ENCODE assay signal across 25 cellular contexts in the genomic region with DNA sequence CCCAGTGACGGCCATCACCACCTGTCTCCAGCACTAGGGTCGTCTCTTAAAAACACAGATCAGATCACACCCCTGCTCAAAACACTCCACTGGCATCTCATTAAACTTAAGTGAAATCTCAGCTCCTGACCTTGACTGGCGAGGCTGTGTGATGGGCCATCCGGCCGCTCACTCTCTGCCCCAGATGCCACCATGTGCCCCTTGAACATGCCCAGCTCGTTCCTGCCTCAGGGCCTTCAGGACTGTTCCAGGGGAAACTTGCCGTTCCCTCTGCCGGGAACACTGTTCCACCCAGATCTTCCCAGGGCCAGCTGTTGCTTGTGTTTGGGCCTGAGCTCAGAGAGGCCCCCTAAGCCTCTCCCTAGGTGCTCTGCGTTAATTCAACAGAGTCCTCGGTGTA.
"Had no signal": no experiment of that assay in that cellular context is flagged by ENCODE, and none has a peak within 500 bp of the region (broad histone marks: within the 10 kb centered on the region; RNA-seq: fewer than 3 reads in every experiment).

No MANE protein-coding gene starts in this region.

- H3K27me3 ChIP-seq: left lung, ovary, right atrium auricular region, stomach, testis, thyroid gland, transverse colon, upper lobe of left lung, vagina had no signal

- ATAC-seq: left colon; left lung; naive thymus-derived CD4-positive, alpha-beta T cell; sciatic nerve; stimulated activated naive CD8-positive, alpha-beta T cell treated with anti-CD3 and anti-CD28 coated beads, Interleukin-15, Interleukin-2, amounts not matched to agents 100 U/mL and 50 U/mL, for 24 hours had no signal

- DNase-seq: hippocampal formation; kidney glomerular epithelial cell; left colon; midbrain; occipital lobe; stimulated activated CD4-positive, alpha-beta T cell treated with anti-CD3 and anti-CD28 coated beads, Interleukin-12 subunit alpha, Interleukin-12 subunit beta, amount 100 ng/mL, for 4 hours; stimulated activated CD4-positive, alpha-beta T cell treated with anti-CD3 and anti-CD28 coated beads, Interleukin-15, amount 100 ng/mL, for 24 hours; stimulated activated CD4-positive, alpha-beta T cell treated with anti-CD3 and anti-CD28 coated beads, Interleukin-2, amount 100 ng/mL, for 24 hours; stimulated activated CD4-positive, alpha-beta T cell treated with anti-CD3 and anti-CD28 coated beads, Interleukin-4, amount 100 ng/mL, for 1 hour; stimulated activated naive B cell treated with anti-CD40 and anti-IgM and Interleukin-4, amounts not matched to agents 10 μg/mL and 1 μg/mL and 100 μg/mL, for 72 hours; stimulated activated naive CD8-positive, alpha-beta T cell treated with anti-CD3 and anti-CD28 coated beads, Interleukin-15, Interleukin-2, amounts not matched to agents 100 U/mL and 50 U/mL, for 24 hours; stomach; testis; thyroid gland; transverse colon; upper lobe of left lung had no signal

- H3K4me1 ChIP-seq: left lung, thyroid gland, transverse colon, upper lobe of left lung had no signal

- H3K27ac ChIP-seq: left lung, neutrophil, ovary, right atrium auricular region, skin epidermis, stomach, testis, thyroid gland, transverse colon, upper lobe of left lung, vagina had no signal

- H3K36me3 ChIP-seq: neutrophil, ovary, right atrium auricular region, thyroid gland, transverse colon, vagina had no signal

- H3K4me3 ChIP-seq: left lung, mucosa of descending colon, ovary, right atrium auricular region, skin epidermis, stomach, testis, thyroid gland, transverse colon, upper lobe of left lung, vagina had no signal

- H3K9me3 ChIP-seq: left lung, mucosa of descending colon, neutrophil, ovary, right atrium auricular region, stomach, testis, thyroid gland, transverse colon, upper lobe of left lung, vagina had no signal
